8 cellular contexts compared by ENCODE assay signal in genomic region chr7:23261843-23262452, GRCh38. TPM values are rescaled to one million over a fixed set of nuclear protein-coding genes. Genes with fewer than 3 reads are reported as not detected.
DNase-seq lines count a peak whose midpoint lies in the region; ATAC-seq and TF ChIP-seq lines count a peak whose summit lies in the region.

No MANE protein-coding gene starts in this region.

- no peak overlapping the region for H3K27ac Mint-ChIP-seq in activated T-helper 2 cell treated with anti-CD3 and anti-CD28 coated beads, Interferon-gamma antibody, Interleukin-2, Interleukin-4, amounts not matched to agents 10 μg/mL and 5 μg/mL and 100 μg/mL, durations not matched to agents 14 hours and 24 hours and 36 hours

- no peaks in the 10 kb centered on the region for H3K4me1 Mint-ChIP-seq in activated T-helper 2 cell treated with anti-CD3 and anti-CD28 coated beads, Interferon-gamma antibody, Interleukin-2, Interleukin-4, amounts not matched to agents 10 μg/mL and 5 μg/mL and 100 μg/mL, durations not matched to agents 14 hours and 24 hours and 36 hours (ENCODE audit: low read depth)

- H3K9me3 Mint-ChIP-seq in activated T-helper 2 cell treated with anti-CD3 and anti-CD28 coated beads, Interferon-gamma antibody, Interleukin-2, Interleukin-4, amounts not matched to agents 10 μg/mL and 5 μg/mL and 100 μg/mL, durations not matched to agents 14 hours and 24 hours and 36 hours: no peaks in the 10 kb centered on the region

- intact Hi-C loops in activated T-helper 2 cell treated with anti-CD3 and anti-CD28 coated beads, Interferon-gamma antibody, Interleukin-2, Interleukin-4, amounts not matched to agents 10 μg/mL and 5 μg/mL and 100 μg/mL, durations not matched to agents 14 hours and 24 hours and 36 hours (cut with micrococcal nuclease): loop anchor here (2.0 kb wide), 1 partner anchor 451 kb away; no protein-coding TSS in a partner anchor
- intact Hi-C loops in psoas muscle (cut with DNase I): no loop called here

- peaks cover 0 to 42% of the 10 kb centered on the region in 2 donors for H3K36me3 ChIP-seq in gastroesophageal sphincter
- peaks cover 0 to 3% of the 10 kb centered on the region in 2 donors for H3K36me3 ChIP-seq in psoas muscle (ENCODE audit: insufficient read depth in 1 of 2, low read depth in 1 of 2)

- TF ChIP-seq EP300 in Ishikawa (IDR thresholded peaks at IDR 0.05; ENCODE audit: borderline replicate concordance) (no peak), gastroesophageal sphincter (IDR thresholded peaks at IDR 0.05) (no peak)

- H3K9me3 ChIP-seq in gastroesophageal sphincter (no peaks in the 10 kb centered on the region), psoas muscle (no peaks in the 10 kb centered on the region)

- ATAC-seq in GM21360 (IDR thresholded peaks at IDR 0.05; ENCODE audit: unreplicated experiment) (peak; percentile 76), gastroesophageal sphincter (peak; percentile 78), psoas muscle (peak in 3 of 4 donors; percentile 46 to 79 (median 71)), HG03520 (IDR thresholded peaks at IDR 0.05; ENCODE audit: unreplicated experiment) (no peak)

- H3K4me1 ChIP-seq in gastroesophageal sphincter: no peaks in the 10 kb centered on the region
- H3K4me1 ChIP-seq in psoas muscle: no peaks in the 10 kb centered on the region

- TF ChIP-seq POLR2A in gastroesophageal sphincter (IDR thresholded peaks at IDR 0.05): no peak

- DNase-seq in COLO829 (ENCODE audit: low spot score) (peak; percentile 75), RPMI8226 (peak; percentile 75), psoas muscle (peak; percentile 51 to 70)
- peak; percentile 46 for DNase-seq in activated T-helper 2 cell treated with anti-CD3 and anti-CD28 coated beads, Interferon-gamma antibody, Interleukin-2, Interleukin-4, amounts not matched to agents 10 μg/mL and 5 μg/mL and 100 μg/mL, durations not matched to agents 14 hours and 24 hours and 36 hours (ENCODE audit: low spot score)

- H3K27ac ChIP-seq in gastroesophageal sphincter (no peak overlapping the region), psoas muscle (no peak overlapping the region)

- H3K27me3 Mint-ChIP-seq in activated T-helper 2 cell treated with anti-CD3 and anti-CD28 coated beads, Interferon-gamma antibody, Interleukin-2, Interleukin-4, amounts not matched to agents 10 μg/mL and 5 μg/mL and 100 μg/mL, durations not matched to agents 14 hours and 24 hours and 36 hours (ENCODE audit: low read depth): peaks cover 19% of the 10 kb centered on the region

- H3K36me3 Mint-ChIP-seq in activated T-helper 2 cell treated with anti-CD3 and anti-CD28 coated beads, Interferon-gamma antibody, Interleukin-2, Interleukin-4, amounts not matched to agents 10 μg/mL and 5 μg/mL and 100 μg/mL, durations not matched to agents 14 hours and 24 hours and 36 hours (ENCODE audit: low read depth): no peaks in the 10 kb centered on the region

- no peaks in the 10 kb centered on the region for H3K27me3 ChIP-seq in gastroesophageal sphincter
- H3K27me3 ChIP-seq in psoas muscle (ENCODE audit: insufficient read depth in 3 of 3, low read length in 2 of 3): no peaks in the 10 kb centered on the region

- no peak overlapping the region for H3K4me3 ChIP-seq in gastroesophageal sphincter
- no peak overlapping the region for H3K4me3 ChIP-seq in psoas muscle

- TF ChIP-seq CTCF in gastroesophageal sphincter (IDR thresholded peaks at IDR 0.05): peak; percentile 48 to 70 (median 56)
- TF ChIP-seq CTCF in psoas muscle (IDR thresholded peaks at IDR 0.05): peak; percentile 77

- WGBS in gastroesophageal sphincter (ENCODE audit: low coverage in 1 of 2), 2 donors: 4 to 10% methylated on average over 7 of the region's 7 CpGs
- WGBS in psoas muscle, 3 donors: 5 to 8% (median 6%) methylated on average over 7 of the region's 7 CpGs

- no peak overlapping the region for H3K4me3 Mint-ChIP-seq in activated T-helper 2 cell treated with anti-CD3 and anti-CD28 coated beads, Interferon-gamma antibody, Interleukin-2, Interleukin-4, amounts not matched to agents 10 μg/mL and 5 μg/mL and 100 μg/mL, durations not matched to agents 14 hours and 24 hours and 36 hours (ENCODE audit: low read depth)

- peak; percentile 90 for TF ChIP-seq RAD21 in Ishikawa (IDR thresholded peaks at IDR 0.05; ENCODE audit: low read depth)

TF ChIP-seq in Ishikawa, 13 proteins besides CTCF, POLR2A, EP300 and RAD21:
- TF ChIP-seq FOXM1 (IDR thresholded peaks at IDR 0.05; ENCODE audit: borderline replicate concordance, low read depth): no peak
- TF ChIP-seq YY1 (IDR thresholded peaks at IDR 0.05; ENCODE audit: low read depth): no peak
- TF ChIP-seq EGR1 (IDR thresholded peaks at IDR 0.05): no peak
- TF ChIP-seq TAF1 (IDR thresholded peaks at IDR 0.05; ENCODE audit: low read depth): no peak
- TF ChIP-seq MAX (IDR thresholded peaks at IDR 0.05): no peak
- TF ChIP-seq TEAD4 (IDR thresholded peaks at IDR 0.05): no peak
- no peak for TF ChIP-seq NFIC (IDR thresholded peaks at IDR 0.05)
- TF ChIP-seq CEBPB (IDR thresholded peaks at IDR 0.05): no peak

RNA-seq across cellular contexts. Expression of gene GPNMB, which starts 15.4 kb away (rescaled TPM):
- 0.59 and 1.4 TPM in 2 replicates for total RNA-seq in activated T-helper 2 cell treated with anti-CD3 and anti-CD28 coated beads, Interferon-gamma antibody, Interleukin-2, Interleukin-4, amounts not matched to agents 10 μg/mL and 5 μg/mL and 100 μg/mL, durations not matched to agents 14 hours and 24 hours and 36 hours
- total RNA-seq in gastroesophageal sphincter (100 to 1,000 TPM in 1 of 4 donors, 10 to 100 TPM in 3; 48.1 to 136 (median 70.4) TPM), psoas muscle (10 to 100 TPM; 11.2 to 24.9 (median 17.6) TPM)
- polyA plus RNA-seq in psoas muscle: 10 to 100 TPM in 1 of 3 donors, 1 to 10 TPM in 2; 4.3 to 10.7 (median 7.6) TPM

RNA-seq across cellular contexts. Expression of gene MALSU1, which starts 37.2 kb away (rescaled TPM):
- total RNA-seq in activated T-helper 2 cell treated with anti-CD3 and anti-CD28 coated beads, Interferon-gamma antibody, Interleukin-2, Interleukin-4, amounts not matched to agents 10 μg/mL and 5 μg/mL and 100 μg/mL, durations not matched to agents 14 hours and 24 hours and 36 hours: 83.6 and 89.0 TPM in 2 replicates
- 10 to 100 TPM; 43.0 to 86.7 (median 63.3) TPM for total RNA-seq in gastroesophageal sphincter
- 100 to 1,000 TPM in 2 of 4 donors, 10 to 100 TPM in 2; 79.5 to 109 (median 98.3) TPM for total RNA-seq in psoas muscle
- 100 to 1,000 TPM in 1 of 3 donors, 10 to 100 TPM in 2; 65.2 to 108 (median 75.2) TPM for polyA plus RNA-seq in psoas muscle
